Comparison of ENCODE assay signal across 1 cellular context in the genomic region with DNA sequence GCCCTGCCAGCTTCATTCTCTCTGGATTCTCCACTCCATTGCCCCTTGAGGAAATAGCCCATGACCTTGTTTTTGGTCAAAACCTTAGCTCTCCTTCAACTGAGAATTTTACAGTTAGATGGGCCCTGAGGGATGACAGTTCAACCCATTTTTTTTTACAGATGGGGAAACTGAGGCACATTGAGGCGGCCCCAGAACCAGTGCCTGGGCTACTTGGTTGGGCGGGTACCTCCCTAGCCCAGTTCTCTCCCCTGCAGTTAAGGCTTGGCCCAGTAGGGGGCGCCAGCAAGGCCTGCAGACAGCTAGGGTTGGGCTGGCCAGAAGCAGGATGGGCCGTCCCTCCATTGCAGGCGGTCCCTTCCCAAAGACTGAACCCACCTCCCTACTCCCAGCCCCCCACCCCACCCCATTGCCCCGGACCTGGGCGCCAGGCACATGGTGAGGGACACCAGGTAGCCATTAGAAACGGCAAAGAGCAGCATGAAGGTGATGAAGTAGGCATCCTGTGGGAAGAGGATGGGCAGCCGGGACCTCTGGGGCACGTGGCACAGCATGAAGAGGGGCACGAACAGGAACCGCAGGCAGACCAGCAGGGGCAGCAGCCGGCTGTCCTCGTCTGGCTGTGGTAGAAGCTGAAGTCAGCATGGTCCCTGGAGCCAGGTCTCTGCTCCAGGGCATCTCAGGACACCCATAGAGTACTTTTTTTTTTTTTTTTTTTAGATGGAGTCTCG.
TF ChIP-seq lines count a peak whose summit lies in the region.

No MANE protein-coding gene starts in this region.

TF ChIP-seq in K562, 482 proteins besides CTCF, POLR2A, EP300 and RAD21 (continued from another document):
- TF ChIP-seq, protein P1, sequence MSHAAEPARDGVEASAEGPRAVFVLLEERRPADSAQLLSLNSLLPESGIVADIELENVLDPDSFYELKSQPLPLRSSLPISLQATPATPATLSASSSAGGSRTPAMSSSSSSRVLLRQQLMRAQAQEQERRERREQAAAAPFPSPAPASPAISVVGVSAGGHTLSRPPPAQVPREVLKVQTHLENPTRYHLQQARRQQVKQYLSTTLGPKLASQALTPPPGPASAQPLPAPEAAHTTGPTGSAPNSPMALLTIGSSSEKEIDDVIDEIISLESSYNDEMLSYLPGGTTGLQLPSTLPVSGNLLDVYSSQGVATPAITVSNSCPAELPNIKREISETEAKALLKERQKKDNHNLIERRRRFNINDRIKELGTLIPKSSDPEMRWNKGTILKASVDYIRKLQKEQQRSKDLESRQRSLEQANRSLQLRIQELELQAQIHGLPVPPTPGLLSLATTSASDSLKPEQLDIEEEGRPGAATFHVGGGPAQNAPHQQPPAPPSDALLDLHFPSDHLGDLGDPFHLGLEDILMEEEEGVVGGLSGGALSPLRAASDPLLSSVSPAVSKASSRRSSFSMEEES (CRISPR knock-in tag; IDR thresholded peaks at IDR 0.05) = no peak
- TF ChIP-seq POLR2AphosphoS2 (IDR thresholded peaks at IDR 0.05; ENCODE audit: low read length) = peak; percentile 93
- TF ChIP-seq, protein P2, sequence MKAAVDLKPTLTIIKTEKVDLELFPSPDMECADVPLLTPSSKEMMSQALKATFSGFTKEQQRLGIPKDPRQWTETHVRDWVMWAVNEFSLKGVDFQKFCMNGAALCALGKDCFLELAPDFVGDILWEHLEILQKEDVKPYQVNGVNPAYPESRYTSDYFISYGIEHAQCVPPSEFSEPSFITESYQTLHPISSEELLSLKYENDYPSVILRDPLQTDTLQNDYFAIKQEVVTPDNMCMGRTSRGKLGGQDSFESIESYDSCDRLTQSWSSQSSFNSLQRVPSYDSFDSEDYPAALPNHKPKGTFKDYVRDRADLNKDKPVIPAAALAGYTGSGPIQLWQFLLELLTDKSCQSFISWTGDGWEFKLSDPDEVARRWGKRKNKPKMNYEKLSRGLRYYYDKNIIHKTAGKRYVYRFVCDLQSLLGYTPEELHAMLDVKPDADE (conservative IDR thresholded peaks at IDR 0.05; ENCODE audit: control insufficient read depth, low read depth, low read length) = no peak
- no peak for TF ChIP-seq ARNT (IDR thresholded peaks at IDR 0.05)
- peak in 1 of 2 experiments; percentile 34; a peak in 1 of 4 replicates for TF ChIP-seq RCOR1 (IDR thresholded peaks at IDR 0.05; ENCODE audit: borderline replicate concordance in 1 of 2, low read depth in 2 of 2, low read length in 2 of 2)
- TF ChIP-seq ZNF121 (CRISPR knock-in tag; conservative IDR thresholded peaks at IDR 0.05) = no peak
- TF ChIP-seq YY1 (IDR thresholded peaks at IDR 0.05; ENCODE audit: borderline replicate concordance in 1 of 3, control insufficient read depth in 1 of 3, extremely low read depth in 1 of 3, insufficient read depth in 3 of 3, insufficient read length in 1 of 3, insufficient replicate concordance in 2 of 3, low read depth in 1 of 3, low read length in 2 of 3) = peak in 1 of 3 experiments; percentile 53
- TF ChIP-seq, protein P3, sequence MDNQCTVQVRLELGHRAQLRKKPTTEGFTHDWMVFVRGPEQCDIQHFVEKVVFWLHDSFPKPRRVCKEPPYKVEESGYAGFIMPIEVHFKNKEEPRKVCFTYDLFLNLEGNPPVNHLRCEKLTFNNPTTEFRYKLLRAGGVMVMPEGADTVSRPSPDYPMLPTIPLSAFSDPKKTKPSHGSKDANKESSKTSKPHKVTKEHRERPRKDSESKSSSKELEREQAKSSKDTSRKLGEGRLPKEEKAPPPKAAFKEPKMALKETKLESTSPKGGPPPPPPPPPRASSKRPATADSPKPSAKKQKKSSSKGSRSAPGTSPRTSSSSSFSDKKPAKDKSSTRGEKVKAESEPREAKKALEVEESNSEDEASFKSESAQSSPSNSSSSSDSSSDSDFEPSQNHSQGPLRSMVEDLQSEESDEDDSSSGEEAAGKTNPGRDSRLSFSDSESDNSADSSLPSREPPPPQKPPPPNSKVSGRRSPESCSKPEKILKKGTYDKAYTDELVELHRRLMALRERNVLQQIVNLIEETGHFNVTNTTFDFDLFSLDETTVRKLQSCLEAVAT (IDR thresholded peaks at IDR 0.05) = no peak
